Comparison of ENCODE assay signal across 19 cellular contexts in genomic region chr18:80249217-80250093, GRCh38. TPM values are rescaled to one million over a fixed set of nuclear protein-coding genes. Genes with fewer than 3 reads are reported as not detected.
DNase-seq lines count a peak whose midpoint lies in the region; ATAC-seq and TF ChIP-seq lines count a peak whose summit lies in the region.
"Had no signal": no experiment of that assay in that cellular context is flagged by ENCODE, and none has a peak within 500 bp of the region (broad histone marks: within the 10 kb centered on the region; RNA-seq: fewer than 3 reads in every experiment).

No MANE protein-coding gene starts in this region.

- H3K79me2 ChIP-seq in GM23248 (ENCODE audit: insufficient read depth) (no peaks in the 10 kb centered on the region), osteoblast (ENCODE audit: insufficient read depth, low read length) (no peaks in the 10 kb centered on the region)

- H3K9ac ChIP-seq in GM23248 = no peak overlapping the region

- H3K9me2 ChIP-seq in GM23248 (ENCODE audit: insufficient read depth) = no peaks in the 10 kb centered on the region

- H3K4me3 Mint-ChIP-seq in activated T-helper 1 cell treated with anti-CD3 and anti-CD28 coated beads, Interleukin-12 subunit alpha, Interleukin-12 subunit beta, Interleukin-2, Interleukin-4 antibody, amounts not matched to agents 30 ng/mL and 10 ng/mL and 1 ng/mL, durations not matched to agents 14 hours and 24 hours and 36 hours = no peak overlapping the region
- H3K4me3 Mint-ChIP-seq: activated naive CD8-positive, alpha-beta T cell treated with anti-CD3 and anti-CD28 coated beads, Interleukin-2, amount 10 ng/mL, durations not matched to agents 7 days and 5 days; CD8-positive, alpha-beta T cell; GM23338 had no signal

- H3K27ac ChIP-seq in GM23248 (no peak overlapping the region), osteoblast (ENCODE audit: low read depth, low read length) (no peak overlapping the region)
- H3K27ac ChIP-seq: left lung, uterus had no signal

- ATAC-seq in esophagus mucosa = peak; percentile 84
- no peak for ATAC-seq in HG02885 (IDR thresholded peaks at IDR 0.05; ENCODE audit: poor library complexity, unreplicated experiment)
- no peak for ATAC-seq in left colon
- ATAC-seq: activated CD4-positive, CD25-positive, alpha-beta regulatory T cell treated with anti-CD3 and anti-CD28 coated beads, Interleukin-2, amount 50 U/mL, for 24 hours; CD8-positive, alpha-beta T cell; GM23338; left lung; naive thymus-derived CD8-positive, alpha-beta T cell; right cardiac atrium had no signal

- H3K4me3 ChIP-seq in GM23248 (no peak overlapping the region), osteoblast (ENCODE audit: insufficient read depth, low read length) (no peak overlapping the region)
- H3K4me3 ChIP-seq: GM23338, left lung, uterus had no signal

- WGBS in GM23248 (ENCODE audit: low coverage in 1 of 2, low lambda C conversion rate in 2 of 2, missing lambda C conversion rate in 2 of 2), 2 experiments = 73 to 74% methylated on average over 7 of the region's 7 CpGs

- no peaks in the 10 kb centered on the region for H3K36me3 ChIP-seq in GM23248 (ENCODE audit: low read depth)
- no peaks in the 10 kb centered on the region for H3K36me3 ChIP-seq in osteoblast (ENCODE audit: insufficient read depth, low read length)
- H3K36me3 ChIP-seq: left lung, uterus had no signal

- H3K4me1 Mint-ChIP-seq in activated T-helper 1 cell treated with anti-CD3 and anti-CD28 coated beads, Interleukin-12 subunit alpha, Interleukin-12 subunit beta, Interleukin-2, Interleukin-4 antibody, amounts not matched to agents 30 ng/mL and 10 ng/mL and 1 ng/mL, durations not matched to agents 14 hours and 24 hours and 36 hours (ENCODE audit: low read depth) = no peaks in the 10 kb centered on the region
- H3K4me1 Mint-ChIP-seq: activated naive CD8-positive, alpha-beta T cell treated with anti-CD3 and anti-CD28 coated beads, Interleukin-2, amount 10 ng/mL, durations not matched to agents 7 days and 5 days had no signal

- peaks cover 5% of the 10 kb centered on the region for H3K4me1 ChIP-seq in GM23248 (ENCODE audit: insufficient read depth)
- H3K4me1 ChIP-seq in osteoblast (ENCODE audit: insufficient read depth, low read length) = peaks cover 6% of the 10 kb centered on the region
- H3K4me1 ChIP-seq: uterus had no signal

- H3K27me3 ChIP-seq in GM23248 (replicated peaks; ENCODE audit: insufficient read depth) (no peaks in the 10 kb centered on the region), osteoblast (ENCODE audit: insufficient read depth, low read length) (peaks cover 17% of the 10 kb centered on the region)
- H3K27me3 ChIP-seq: uterus had no signal

- no peak overlapping the region for H3K27ac Mint-ChIP-seq in activated T-helper 1 cell treated with anti-CD3 and anti-CD28 coated beads, Interleukin-12 subunit alpha, Interleukin-12 subunit beta, Interleukin-2, Interleukin-4 antibody, amounts not matched to agents 30 ng/mL and 10 ng/mL and 1 ng/mL, durations not matched to agents 14 hours and 24 hours and 36 hours
- H3K27ac Mint-ChIP-seq: activated naive CD8-positive, alpha-beta T cell treated with anti-CD3 and anti-CD28 coated beads, Interleukin-2, amount 10 ng/mL, durations not matched to agents 7 days and 5 days; CD8-positive, alpha-beta T cell; GM23338; naive thymus-derived CD8-positive, alpha-beta T cell had no signal

- H3K9me3 ChIP-seq in GM23248 (ENCODE audit: low read depth) (no peaks in the 10 kb centered on the region), osteoblast (ENCODE audit: low read depth, low read length) (no peaks in the 10 kb centered on the region)
- H3K9me3 ChIP-seq: left lung, uterus had no signal

- 0 out of 2 replicates have a peak, but pooled peaks cover 7% of the 10 kb centered on the region for H3F3A ChIP-seq in GM23248 (ENCODE audit: insufficient read depth)

- in situ Hi-C loops in GM23248 (cut with MboI) = no loop called here

- no peak for TF ChIP-seq CTCF in osteoblast (IDR thresholded peaks at IDR 0.05; ENCODE audit: extremely low read depth, low read depth, low read length)

- no peaks in the 10 kb centered on the region for H4K20me1 ChIP-seq in GM23248 (ENCODE audit: insufficient read depth)
- H4K20me1 ChIP-seq in osteoblast (ENCODE audit: insufficient read depth, low read length) = no peaks in the 10 kb centered on the region

- no peak overlapping the region for H2AFZ ChIP-seq in GM23248
- H2AFZ ChIP-seq in osteoblast (ENCODE audit: low read length) = no peak overlapping the region
- H2AFZ ChIP-seq: GM23338 had no signal

- intact Hi-C loops in left colon (cut with DNase I, micrococcal nuclease) = no loop called here
- intact Hi-C loops in activated T-helper 1 cell treated with anti-CD3 and anti-CD28 coated beads, Interleukin-12 subunit alpha, Interleukin-12 subunit beta, Interleukin-2, Interleukin-4 antibody, amounts not matched to agents 30 ng/mL and 10 ng/mL and 1 ng/mL, durations not matched to agents 14 hours and 24 hours and 36 hours (cut with micrococcal nuclease) = no loop called here

- H3K4me2 ChIP-seq in GM23248 (ENCODE audit: unreplicated experiment) (no peak overlapping the region), osteoblast (ENCODE audit: insufficient read depth, low read length) (no peak overlapping the region)
- H3K4me2 ChIP-seq: GM23338 had no signal

- H3K27me3 Mint-ChIP-seq in activated T-helper 1 cell treated with anti-CD3 and anti-CD28 coated beads, Interleukin-12 subunit alpha, Interleukin-12 subunit beta, Interleukin-2, Interleukin-4 antibody, amounts not matched to agents 30 ng/mL and 10 ng/mL and 1 ng/mL, durations not matched to agents 14 hours and 24 hours and 36 hours (ENCODE audit: insufficient read depth) = peaks cover 32% of the 10 kb centered on the region

- no peaks in the 10 kb centered on the region for H3K36me3 Mint-ChIP-seq in activated T-helper 1 cell treated with anti-CD3 and anti-CD28 coated beads, Interleukin-12 subunit alpha, Interleukin-12 subunit beta, Interleukin-2, Interleukin-4 antibody, amounts not matched to agents 30 ng/mL and 10 ng/mL and 1 ng/mL, durations not matched to agents 14 hours and 24 hours and 36 hours (ENCODE audit: low read depth)
- H3K36me3 Mint-ChIP-seq: activated naive CD8-positive, alpha-beta T cell treated with anti-CD3 and anti-CD28 coated beads, Interleukin-2, amount 10 ng/mL, durations not matched to agents 7 days and 5 days; CD8-positive, alpha-beta T cell; naive thymus-derived CD8-positive, alpha-beta T cell had no signal

- DNase-seq in GM23248 (peak; percentile 43), NCI-H2029 (lab: John Stamatoyannopoulos, UW) (peak; percentile 3), osteoblast (ENCODE audit: insufficient read length, low spot score, missing footprints) (peak; percentile 18), left colon (no peak)
- no peak for DNase-seq in activated T-helper 1 cell treated with anti-CD3 and anti-CD28 coated beads, Interleukin-12 subunit alpha, Interleukin-12 subunit beta, Interleukin-2, Interleukin-4 antibody, amounts not matched to agents 30 ng/mL and 10 ng/mL and 1 ng/mL, durations not matched to agents 14 hours and 24 hours and 36 hours (ENCODE audit: low spot score)
- DNase-seq: activated naive CD8-positive, alpha-beta T cell treated with anti-CD3 and anti-CD28 coated beads, Interleukin-2, amount 10 ng/mL, durations not matched to agents 7 days and 5 days; cerebellar nuclear complex; hippocampal formation; left lung; naive thymus-derived CD8-positive, alpha-beta T cell; NCI-H2171 treated with DMSO at 0.1 percent for 48 hours; right cardiac atrium; stimulated activated CD4-positive, alpha-beta T cell treated with anti-CD3 and anti-CD28 coated beads, Interleukin-2, amount 100 ng/mL, for 48 hours; uterus had no signal

- H3K9me3 Mint-ChIP-seq in activated T-helper 1 cell treated with anti-CD3 and anti-CD28 coated beads, Interleukin-12 subunit alpha, Interleukin-12 subunit beta, Interleukin-2, Interleukin-4 antibody, amounts not matched to agents 30 ng/mL and 10 ng/mL and 1 ng/mL, durations not matched to agents 14 hours and 24 hours and 36 hours = no peaks in the 10 kb centered on the region
- H3K9me3 Mint-ChIP-seq: activated naive CD8-positive, alpha-beta T cell treated with anti-CD3 and anti-CD28 coated beads, Interleukin-2, amount 10 ng/mL, durations not matched to agents 7 days and 5 days; CD8-positive, alpha-beta T cell; naive thymus-derived CD8-positive, alpha-beta T cell had no signal

RNA-seq across cellular contexts. Expression of gene PARD6G, which starts 2.1 kb away (rescaled TPM):
- 0.22 TPM in 1 of 2 replicates, not detected in the other for total RNA-seq in GM23248 (2014; rRNA removed; shearing (Covaris generic))
- polyA plus RNA-seq in GM23248 (2016; fragmentation: Nextera tagmentation; extraction: Ambion mirVana) = 0.42 and 0.53 TPM in 2 replicates
- 33.8 TPM for total RNA-seq in esophagus mucosa
- total RNA-seq in osteoblast = 2.2 and 4.4 TPM in 2 replicates
- 1 to 10 TPM; 2.5 to 2.7 TPM for total RNA-seq in left colon
- 0.10 and 0.15 TPM in 2 replicates for total RNA-seq in activated T-helper 1 cell treated with anti-CD3 and anti-CD28 coated beads, Interleukin-12 subunit alpha, Interleukin-12 subunit beta, Interleukin-2, Interleukin-4 antibody, amounts not matched to agents 30 ng/mL and 10 ng/mL and 1 ng/mL, durations not matched to agents 14 hours and 24 hours and 36 hours

Comparison
In these comparisons a context has a peak if more than half of its experiments do, and no peak if none do; other contexts are left out.
1. DNase-seq: peak in GM23248 (single experiment), NCI-H2029 (single experiment) and osteoblast (single experiment); none in left colon (0 of 2) and activated T-helper 1 cell treated with anti-CD3 and anti-CD28 coated beads, Interleukin-12 subunit alpha, Interleukin-12 subunit beta, Interleukin-2, Interleukin-4 antibody, amounts not matched to agents 30 ng/mL and 10 ng/mL and 1 ng/mL, durations not matched to agents 14 hours and 24 hours and 36 hours (single experiment).